In genomic region chr10:66519616-66520015, GRCh38 we compare ENCODE assay signal across 24 cellular contexts.
"Had no signal": no experiment of that assay in that cellular context is flagged by ENCODE, and none has a peak within 500 bp of the region (broad histone marks: within the 10 kb centered on the region; RNA-seq: fewer than 3 reads in every experiment).

No MANE protein-coding gene starts in this region.

- ATAC-seq: activated CD4-positive, CD25-positive, alpha-beta regulatory T cell treated with anti-CD3 and anti-CD28 coated beads, Interleukin-2, amount 50 U/mL, for 24 hours; activated CD8-positive, alpha-beta memory T cell treated with anti-CD3 and anti-CD28 coated beads, Interleukin-2, amount 10 ng/mL, durations not matched to agents 7 days and 5 days; activated CD8-positive, alpha-beta T cell treated with anti-CD3 and anti-CD28 coated beads, Interleukin-2, amount 10 ng/mL, durations not matched to agents 7 days and 5 days; activated naive CD4-positive, alpha-beta T cell treated with anti-CD3 and anti-CD28 coated beads, Interleukin-2, amount 50 U/mL, for 72 hours had no signal

- H3K9me3 ChIP-seq: ascending aorta, breast epithelium had no signal

- H3K4me3 ChIP-seq: ascending aorta, breast epithelium, coronary artery, dorsolateral prefrontal cortex, esophagus squamous epithelium had no signal

- H3K4me1 ChIP-seq: ascending aorta, breast epithelium, esophagus squamous epithelium had no signal

- H3K36me3 ChIP-seq: ascending aorta, breast epithelium, esophagus squamous epithelium had no signal

- DNase-seq: activated B cell treated with CpG ODN at 0.5 μM for 24 hours; activated CD4-positive, alpha-beta memory T cell treated with anti-CD3 and anti-CD28 coated beads for 36 hours; activated CD4-positive, alpha-beta T cell treated with anti-CD3 and anti-CD28 coated beads, Interleukin-2, amount 10 ng/mL, durations not matched to agents 24 days and 14 days; activated CD8-positive, alpha-beta memory T cell treated with anti-CD3 and anti-CD28 coated beads, Interleukin-2, amount 10 ng/mL, durations not matched to agents 7 days and 5 days; activated CD8-positive, alpha-beta memory T cell treated with anti-CD3 and anti-CD28 coated beads, Interleukin-2, amount 50 U/mL, for 4 hours; activated CD8-positive, alpha-beta T cell treated with anti-CD3 and anti-CD28 coated beads, Interleukin-2, amount 10 ng/mL, durations not matched to agents 7 days and 5 days; activated effector memory CD4-positive, alpha-beta T cell treated with anti-CD3 and anti-CD28 coated beads, Interleukin-2, amount 50 U/mL, for 16 hours; activated naive CD4-positive, alpha-beta T cell; activated naive CD4-positive, alpha-beta T cell treated with anti-CD3 and anti-CD28 coated beads, Interleukin-2, amount 10 ng/mL, durations not matched to agents 7 days and 5 days; activated naive CD8-positive, alpha-beta T cell treated with anti-CD3 and anti-CD28 coated beads, Interleukin-2, amount 10 ng/mL, durations not matched to agents 7 days and 5 days; activated T-cell treated with anti-CD3 and anti-CD28 coated beads, Interleukin-2, amount 50 U/mL, for 1 hour; activated T-cell treated with anti-CD3 and anti-CD28 coated beads, Interleukin-2, amount 50 U/mL, for 48 hours; dorsolateral prefrontal cortex; effector memory CD4-positive, alpha-beta T cell; esophagus squamous epithelium; head of caudate nucleus; T-helper 2 cell had no signal

- H3K27ac ChIP-seq: ascending aorta, breast epithelium, coronary artery, dorsolateral prefrontal cortex, epithelial cell of prostate, esophagus squamous epithelium, VCaP had no signal

- H3K27me3 ChIP-seq: ascending aorta, breast epithelium, dorsolateral prefrontal cortex, esophagus squamous epithelium had no signal
